In genomic region chr19:49450405-49450804, GRCh38 we compare ENCODE assay signal across 8 cellular contexts. TPM values are rescaled to one million over a fixed set of nuclear protein-coding genes. Genes with fewer than 3 reads are reported as not detected.
DNase-seq lines count a peak whose midpoint lies in the region; ATAC-seq and TF ChIP-seq lines count a peak whose summit lies in the region.

No MANE protein-coding gene starts in this region.

- H3K9me3 Mint-ChIP-seq in CD14-positive monocyte, result peaks cover 0 to 2% (median 0%) of the 10 kb centered on the region in 7 donors

- no peak for DNase-seq in CD14-positive monocyte (ENCODE audit: low spot score)
- no peak for DNase-seq in Jurkat, Clone E6-1 (ENCODE audit: low read depth, low spot score)
- no peak for DNase-seq in breast epithelium (ENCODE audit: low spot score in 2 of 2)
- no peak for DNase-seq in lower leg skin (ENCODE audit: low spot score in 2 of 2)
- no peak for DNase-seq in left colon

- H3K4me3 Mint-ChIP-seq in CD14-positive monocyte, result no peak overlapping the region

- TF ChIP-seq CTCF in CD14-positive monocyte (IDR thresholded peaks at IDR 0.05) (no peak), breast epithelium (IDR thresholded peaks at IDR 0.05) (no peak), neural cell (IDR thresholded peaks at IDR 0.05; ENCODE audit: poor library complexity, severe bottlenecking) (no peak), lower leg skin (IDR thresholded peaks at IDR 0.05) (no peak)

- H3K27me3 ChIP-seq in breast epithelium (no peaks in the 10 kb centered on the region), neural cell (ENCODE audit: insufficient read depth, low read depth, low read length) (no peaks in the 10 kb centered on the region)

- WGBS in lower leg skin, 2 donors, result 83% methylated on average over 7 of the region's 7 CpGs

- peaks cover 40 to 50% of the 10 kb centered on the region in 2 donors for H3K36me3 Mint-ChIP-seq in CD14-positive monocyte

- H2AFZ ChIP-seq in neural cell (ENCODE audit: low read depth, low read length), result no peak overlapping the region

- no peak for TF ChIP-seq POLR2A in breast epithelium (IDR thresholded peaks at IDR 0.05)
- TF ChIP-seq POLR2A in lower leg skin (IDR thresholded peaks at IDR 0.05), result no peak

- H3K4me3 ChIP-seq in Jurkat, Clone E6-1 (ENCODE audit: low read length), result peak overlapping the region; percentile 99
- peak overlapping the region in 2 of 3 donors; percentile 87 to 94 for H3K4me3 ChIP-seq in breast epithelium
- peak overlapping the region; percentile 85 for H3K4me3 ChIP-seq in neural cell (ENCODE audit: low read length)
- no peak overlapping the region for H3K4me3 ChIP-seq in lower leg skin (ENCODE audit: low read depth, poor library complexity, severe bottlenecking)

- peaks cover 6% of the 10 kb centered on the region for H3K79me2 ChIP-seq in neural cell (replicated peaks; ENCODE audit: insufficient read depth, low read length)

- no peak overlapping the region for H3K27ac ChIP-seq in breast epithelium
- H3K27ac ChIP-seq in neural cell (ENCODE audit: low read length), result no peak overlapping the region

- no peak for TF ChIP-seq EP300 in neural cell (conservative IDR thresholded peaks at IDR 0.05; ENCODE audit: poor library complexity, severe bottlenecking)

- H3K27me3 Mint-ChIP-seq in CD14-positive monocyte (ENCODE audit: low read depth in 3 of 3), result peaks cover 0 to 3% (median 0%) of the 10 kb centered on the region in 3 donors

- no peaks in the 10 kb centered on the region for H3K9me2 ChIP-seq in neural cell (ENCODE audit: insufficient read depth, low read length)

- H3K36me3 ChIP-seq in breast epithelium, result no peaks in the 10 kb centered on the region
- H3K36me3 ChIP-seq in neural cell (ENCODE audit: insufficient read depth, low read length), result no peaks in the 10 kb centered on the region

- H3K9me3 ChIP-seq in breast epithelium (no peaks in the 10 kb centered on the region), neural cell (ENCODE audit: low read length) (no peaks in the 10 kb centered on the region)

- peak overlapping the region in 5 of 7 donors; percentile 42 to 99 (median 66) for H3K27ac Mint-ChIP-seq in CD14-positive monocyte

- intact Hi-C loops in CD14-positive monocyte (cut with micrococcal nuclease), result loop anchor here (5.0 to 10.0 kb wide), 3 partner anchors 37 to 366 kb away; partner anchors contain the start of genes RPL13A (in 1 of the 2), RPS11 (in 1 of the 2) and SNRNP70 (in 1 of the 2)
- intact Hi-C loops in breast epithelium (cut with DNase I; ENCODE audit: low total_unique reads), result no loop called here
- intact Hi-C loops in lower leg skin (cut with DNase I; ENCODE audit: low total_unique reads), result no loop called here
- intact Hi-C loops in left colon (cut with DNase I, micrococcal nuclease), result no loop called here

- peak overlapping the region; percentile 45 for H3K4me2 ChIP-seq in neural cell (ENCODE audit: low read length)

- peaks cover 0 to 8% of the 10 kb centered on the region in 2 donors for H3K4me1 ChIP-seq in breast epithelium

- no peak for ATAC-seq in HG02763 (IDR thresholded peaks at IDR 0.05; ENCODE audit: unreplicated experiment)
- no peak for ATAC-seq in HG02798 (IDR thresholded peaks at IDR 0.05; ENCODE audit: poor library complexity, unreplicated experiment)
- no peak for ATAC-seq in left colon

- H3F3A ChIP-seq in neural cell (ENCODE audit: insufficient read depth, low read length, poor library complexity, severe bottlenecking), result peaks cover 5% of the 10 kb centered on the region

- H3K9ac ChIP-seq in neural cell (ENCODE audit: low read length), result peak overlapping the region; percentile 78

- no peak for TF ChIP-seq RAD21 in neural cell (conservative IDR thresholded peaks at IDR 0.05)

- peaks cover 50% of the 10 kb centered on the region for H3K4me1 Mint-ChIP-seq in CD14-positive monocyte

- H4K20me1 ChIP-seq in neural cell (ENCODE audit: insufficient read depth), result no peaks in the 10 kb centered on the region

TF ChIP-seq in neural cell, 6 proteins besides CTCF, POLR2A, EP300 and RAD21:
- TF ChIP-seq EZH2 (IDR thresholded peaks at IDR 0.05; ENCODE audit: borderline replicate concordance, insufficient read depth, low read length, poor library complexity, severe bottlenecking) (no peak), POLR2AphosphoS5 (IDR thresholded peaks at IDR 0.05) (no peak), SMC3 (conservative IDR thresholded peaks at IDR 0.05; ENCODE audit: poor library complexity) (no peak), TAF1 (IDR thresholded peaks at IDR 0.05; ENCODE audit: low read depth) (no peak), MXI1 (conservative IDR thresholded peaks at IDR 0.05; ENCODE audit: poor library complexity, severe bottlenecking) (no peak)
- TF ChIP-seq, protein P1, sequence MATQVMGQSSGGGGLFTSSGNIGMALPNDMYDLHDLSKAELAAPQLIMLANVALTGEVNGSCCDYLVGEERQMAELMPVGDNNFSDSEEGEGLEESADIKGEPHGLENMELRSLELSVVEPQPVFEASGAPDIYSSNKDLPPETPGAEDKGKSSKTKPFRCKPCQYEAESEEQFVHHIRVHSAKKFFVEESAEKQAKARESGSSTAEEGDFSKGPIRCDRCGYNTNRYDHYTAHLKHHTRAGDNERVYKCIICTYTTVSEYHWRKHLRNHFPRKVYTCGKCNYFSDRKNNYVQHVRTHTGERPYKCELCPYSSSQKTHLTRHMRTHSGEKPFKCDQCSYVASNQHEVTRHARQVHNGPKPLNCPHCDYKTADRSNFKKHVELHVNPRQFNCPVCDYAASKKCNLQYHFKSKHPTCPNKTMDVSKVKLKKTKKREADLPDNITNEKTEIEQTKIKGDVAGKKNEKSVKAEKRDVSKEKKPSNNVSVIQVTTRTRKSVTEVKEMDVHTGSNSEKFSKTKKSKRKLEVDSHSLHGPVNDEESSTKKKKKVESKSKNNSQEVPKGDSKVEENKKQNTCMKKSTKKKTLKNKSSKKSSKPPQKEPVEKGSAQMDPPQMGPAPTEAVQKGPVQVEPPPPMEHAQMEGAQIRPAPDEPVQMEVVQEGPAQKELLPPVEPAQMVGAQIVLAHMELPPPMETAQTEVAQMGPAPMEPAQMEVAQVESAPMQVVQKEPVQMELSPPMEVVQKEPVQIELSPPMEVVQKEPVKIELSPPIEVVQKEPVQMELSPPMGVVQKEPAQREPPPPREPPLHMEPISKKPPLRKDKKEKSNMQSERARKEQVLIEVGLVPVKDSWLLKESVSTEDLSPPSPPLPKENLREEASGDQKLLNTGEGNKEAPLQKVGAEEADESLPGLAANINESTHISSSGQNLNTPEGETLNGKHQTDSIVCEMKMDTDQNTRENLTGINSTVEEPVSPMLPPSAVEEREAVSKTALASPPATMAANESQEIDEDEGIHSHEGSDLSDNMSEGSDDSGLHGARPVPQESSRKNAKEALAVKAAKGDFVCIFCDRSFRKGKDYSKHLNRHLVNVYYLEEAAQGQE (IDR thresholded peaks at IDR 0.05; ENCODE audit: borderline replicate concordance), result no peak
TF ChIP-seq in neural cell: peak in this region for 0.

RNA-seq across cellular contexts. Expression of gene PIH1D1, which starts 1.2 kb away (rescaled TPM):
- polyA plus RNA-seq in CD14-positive monocyte (10 to 100 TPM; 62.3 to 83.9 TPM), neural cell (132 and 145 TPM in 2 replicates)
- 133 TPM for polyA plus RNA-seq in Jurkat, Clone E6-1 (2012; ENCODE audit: insufficient read depth, insufficient read length)
- total RNA-seq in breast epithelium (100 to 1,000 TPM in 2 of 3 donors, 10 to 100 TPM in 1; 94.4 to 121 (median 106) TPM), lower leg skin (100 to 1,000 TPM in 3 of 4 donors, 10 to 100 TPM in 1; 79.6 to 144 (median 118) TPM), left colon (10 to 100 TPM; 62.9 to 74.1 TPM)
- polyA minus RNA-seq in neural cell, result 46.8 and 56.0 TPM in 2 replicates

RNA-seq across cellular contexts. Expression of gene ALDH16A1, which starts 2.6 kb away (rescaled TPM):
- polyA plus RNA-seq in CD14-positive monocyte (10 to 100 TPM; 30.8 to 39.5 TPM), neural cell (13.5 and 16.7 TPM in 2 replicates)
- 27.4 TPM for polyA plus RNA-seq in Jurkat, Clone E6-1 (2012; ENCODE audit: insufficient read depth, insufficient read length)
- total RNA-seq in breast epithelium (10 to 100 TPM; 20.6 to 34.4 (median 32.2) TPM), lower leg skin (10 to 100 TPM; 26.6 to 47.2 (median 42.6) TPM), left colon (10 to 100 TPM; 24.9 to 31.5 TPM)
- 8.1 and 14.9 TPM in 2 replicates for polyA minus RNA-seq in neural cell

RNA-seq across cellular contexts. Expression of gene SLC17A7, which starts 9.1 kb away (rescaled TPM):
- polyA plus RNA-seq in CD14-positive monocyte, result under 1 TPM in 1 of 2 donors, not detected in 1; 0.09 TPM
- 0.48 TPM for polyA plus RNA-seq in Jurkat, Clone E6-1 (2012; ENCODE audit: insufficient read depth, insufficient read length)
- 1 to 10 TPM in 1 of 3 donors, under 1 TPM in 2; 0.44 to 4.3 (median 0.98) TPM for total RNA-seq in breast epithelium
- polyA plus RNA-seq in neural cell, result 0.07 TPM in 1 of 2 replicates, not detected in the other
- not detected in 2 replicates for polyA minus RNA-seq in neural cell
- 1 to 10 TPM in 2 of 4 donors, under 1 TPM in 2; 0.38 to 1.4 (median 0.97) TPM for total RNA-seq in lower leg skin
- under 1 TPM; 0.24 to 0.81 TPM for total RNA-seq in left colon

RNA-seq across cellular contexts. Expression of gene FLT3LG, which starts 23.6 kb away (rescaled TPM):
- polyA plus RNA-seq in CD14-positive monocyte (1 to 10 TPM; 5.0 to 6.9 TPM), neural cell (not detected in 2 replicates)
- polyA plus RNA-seq in Jurkat, Clone E6-1 (2012; ENCODE audit: insufficient read depth, insufficient read length), result 14.7 TPM
- total RNA-seq in breast epithelium (1 to 10 TPM; 4.3 to 7.0 (median 4.6) TPM), lower leg skin (1 to 10 TPM; 2.8 to 6.0 (median 4.4) TPM), left colon (1 to 10 TPM; 3.4 to 6.4 TPM)
- polyA minus RNA-seq in neural cell, result not detected in 2 replicates

RNA-seq across cellular contexts. Expression of gene GFY, which starts 25.2 kb away (rescaled TPM):
- polyA plus RNA-seq in CD14-positive monocyte, result not detected
- not detected for polyA plus RNA-seq in Jurkat, Clone E6-1 (2012; ENCODE audit: insufficient read depth, insufficient read length)
- not detected for total RNA-seq in breast epithelium
- not detected in 2 replicates for polyA plus RNA-seq in neural cell
- not detected in 2 replicates for polyA minus RNA-seq in neural cell
- not detected for total RNA-seq in lower leg skin
- not detected for total RNA-seq in left colon

Comparison
In these comparisons a context has a peak if more than half of its experiments do, and no peak if none do; other contexts are left out.
1. intact Hi-C loops: an anchor here in CD14-positive monocyte (5.0 to 10.0 kb wide); none called in breast epithelium, lower leg skin and left colon.